ENCODE assay signal across 8 cellular contexts in genomic region chr11:27392715-27393114, GRCh38. TPM values are rescaled to one million over a fixed set of nuclear protein-coding genes. Genes with fewer than 3 reads are reported as not detected.
DNase-seq lines count a peak whose midpoint lies in the region; ATAC-seq and TF ChIP-seq lines count a peak whose summit lies in the region.

No MANE protein-coding gene starts in this region.

- peaks cover 0 to 1% (median 0%) of the 10 kb centered on the region in 6 donors for H3K9me3 Mint-ChIP-seq in immature natural killer cell

- peaks cover 89% of the 10 kb centered on the region for H3K4me1 ChIP-seq in HAP-1
- peaks cover 63% of the 10 kb centered on the region for H3K4me1 ChIP-seq in left ventricle myocardium inferior
- H3K4me1 ChIP-seq in smooth muscle cell (ENCODE audit: low read depth), result peaks cover 99% of the 10 kb centered on the region

- peaks cover 6% of the 10 kb centered on the region for H4K20me1 ChIP-seq in smooth muscle cell (ENCODE audit: low read depth)

- no peak overlapping the region for H3K4me3 Mint-ChIP-seq in immature natural killer cell

- peaks cover 2% of the 10 kb centered on the region for H3K79me2 ChIP-seq in smooth muscle cell (ENCODE audit: low read depth)

- no peak overlapping the region for H3K9ac ChIP-seq in smooth muscle cell (ENCODE audit: low read depth)

- H3K27ac ChIP-seq in left ventricle myocardium inferior (replicated peaks), result peak overlapping the region; percentile 39
- peak overlapping the region; percentile 88 for H3K27ac ChIP-seq in smooth muscle cell (ENCODE audit: low read depth)

- H3K4me3 ChIP-seq in HAP-1 (no peak overlapping the region), left ventricle myocardium inferior (no peak overlapping the region), smooth muscle cell (no peak overlapping the region)

- H3K27me3 Mint-ChIP-seq in immature natural killer cell (ENCODE audit: low read depth in 3 of 3), result no peaks in the 10 kb centered on the region

- H3K27ac Mint-ChIP-seq in immature natural killer cell, result no peak overlapping the region

- H3K36me3 ChIP-seq in HAP-1 (replicated peaks) (peaks cover 15% of the 10 kb centered on the region), left ventricle myocardium inferior (no peaks in the 10 kb centered on the region), smooth muscle cell (ENCODE audit: low read depth) (no peaks in the 10 kb centered on the region)

- no peaks in the 10 kb centered on the region for H3K27me3 ChIP-seq in HAP-1 (ENCODE audit: low read depth)
- H3K27me3 ChIP-seq in left ventricle myocardium inferior (ENCODE audit: low read depth), result no peaks in the 10 kb centered on the region
- no peaks in the 10 kb centered on the region for H3K27me3 ChIP-seq in smooth muscle cell (ENCODE audit: low read depth)

- H3K4me1 Mint-ChIP-seq in immature natural killer cell, result no peaks in the 10 kb centered on the region

- in situ Hi-C loops in HAP-1 (cut with MboI; ENCODE audit: low sequenced_read_pairs), result no loop called here
- in situ Hi-C loops in GM13976 (cut with MboI; ENCODE audit: low sequenced_read_pairs, unreplicated experiment), result no loop called here

- no peak overlapping the region for H2AFZ ChIP-seq in smooth muscle cell (ENCODE audit: low read depth)

- H3K4me2 ChIP-seq in smooth muscle cell, result peak overlapping the region; percentile 27

- peaks cover 35% of the 10 kb centered on the region for H3F3A ChIP-seq in smooth muscle cell (ENCODE audit: low read depth)

- intact Hi-C loops in left ventricle myocardium inferior (cut with micrococcal nuclease), result no loop called here

- no peaks in the 10 kb centered on the region for H3K36me3 Mint-ChIP-seq in immature natural killer cell

- peak; percentile 27 to 79 for DNase-seq in HAP-1 (ENCODE audit: low spot score in 2 of 2)
- DNase-seq in amniotic stem cell (lab: John Stamatoyannopoulos, UW), result peak; percentile 50
- DNase-seq in left ventricle myocardium inferior, result no peak
- DNase-seq in smooth muscle cell (lab: John Stamatoyannopoulos, UW; ENCODE audit: unreplicated experiment), result no peak
- DNase-seq in immature natural killer cell, result no peak
- no peak for DNase-seq in GM13976 (ENCODE audit: low spot score)
- DNase-seq in C1 segment of cervical spinal cord (lab: John Stamatoyannopoulos, UW), result no peak

- no peak for ATAC-seq in HG03439 (IDR thresholded peaks at IDR 0.05; ENCODE audit: unreplicated experiment)

- TF ChIP-seq CTCF in left ventricle myocardium inferior (IDR thresholded peaks at IDR 0.05; ENCODE audit: borderline replicate concordance), result no peak
- TF ChIP-seq CTCF in smooth muscle cell (IDR thresholded peaks at IDR 0.05; ENCODE audit: borderline replicate concordance, insufficient read depth, poor library complexity, severe bottlenecking), result no peak
- TF ChIP-seq CTCF in GM13976 (IDR thresholded peaks at IDR 0.05; ENCODE audit: borderline replicate concordance, control extremely low read depth, extremely low read depth, insufficient read depth, missing control alignments), result no peak

- no peaks in the 10 kb centered on the region for H3K9me3 ChIP-seq in HAP-1
- no peaks in the 10 kb centered on the region for H3K9me3 ChIP-seq in left ventricle myocardium inferior (replicated peaks)
- H3K9me3 ChIP-seq in smooth muscle cell (replicated peaks; ENCODE audit: low read depth), result no peaks in the 10 kb centered on the region

RNA-seq across cellular contexts. Expression of gene CCDC34, which starts 29.7 kb away (rescaled TPM):
- 1.6 TPM for total RNA-seq in left ventricle myocardium inferior
- total RNA-seq in smooth muscle cell, result 8.0 and 9.3 TPM in 2 replicates
- polyA plus RNA-seq in smooth muscle cell, result 6.7 and 8.2 TPM in 2 replicates
- polyA plus RNA-seq in immature natural killer cell, result 1 to 10 TPM; 1.3 to 1.6 (median 1.4) TPM

Comparison
In these comparisons a context has a peak if more than half of its experiments do, and no peak if none do; other contexts are left out.
1. DNase-seq: peak in HAP-1 (2 of 2) and amniotic stem cell (single experiment); none in left ventricle myocardium inferior (single experiment), smooth muscle cell (single experiment), immature natural killer cell (0 of 3), GM13976 (single experiment) and C1 segment of cervical spinal cord (0 of 14).